In genomic region chr11:67372993-67373915, GRCh38 we compare ENCODE assay signal across 8 cellular contexts. TPM values are rescaled to one million over a fixed set of nuclear protein-coding genes. Genes with fewer than 3 reads are reported as not detected.
DNase-seq lines count a peak whose midpoint lies in the region; ATAC-seq and TF ChIP-seq lines count a peak whose summit lies in the region.

Gene CLCF1, minus strand, starts transcription at chr11:67373598. Its CDS starts 59 bp downstream, at chr11:67373539.

- intact Hi-C loops in left colon (cut with DNase I, micrococcal nuclease): no loop called here

- TF ChIP-seq CTCF in WERI-Rb-1 (IDR thresholded peaks at IDR 0.05; ENCODE audit: low read depth, low read length): no peak

- H3K27ac ChIP-seq in WERI-Rb-1: peak within 1 kb of the TSS; percentile 53

- H3K9me3 ChIP-seq in WERI-Rb-1 (ENCODE audit: severe bottlenecking): no peaks in the 10 kb centered on the region

- H3K36me3 ChIP-seq in WERI-Rb-1: no peaks in the 10 kb centered on the region

- peak; percentile 91 for DNase-seq in EH (ENCODE audit: low read depth)
- peak; percentile 51 for DNase-seq in KBM-7
- peak; percentile 68 for DNase-seq in WERI-Rb-1
- DNase-seq in central memory CD4-positive, alpha-beta T cell: peak; percentile 84
- DNase-seq in left colon: peak; percentile 78 to 79
- peak in 2 of 3 experiments; percentile 52 to 62 for DNase-seq in stimulated activated CD4-positive, alpha-beta T cell treated with anti-CD3 and anti-CD28 coated beads, TNF-alpha, amount 100 ng/mL, for 4 hours (ENCODE audit: low read depth in 3 of 3)
- no peak for DNase-seq in OCI-M2 (lab: John Stamatoyannopoulos, UW; ENCODE audit: unreplicated experiment)
- DNase-seq in ureter (ENCODE audit: low spot score): no peak

- ATAC-seq in left colon: peak; percentile 60

- H3K4me3 ChIP-seq in WERI-Rb-1 (ENCODE audit: low read depth, low read length): peak within 1 kb of the TSS; percentile 57

- no peaks in the 10 kb centered on the region for H3K27me3 ChIP-seq in WERI-Rb-1 (ENCODE audit: insufficient read depth, low read depth, severe bottlenecking)

- in situ Hi-C loops in KBM-7 (cut with MboI; ENCODE audit: low pct_unique_long_range_greater_than_20kb, low sequenced_read_pairs): no loop called here

RNA-seq across cellular contexts. Expression of gene CLCF1, which starts in this region (rescaled TPM):
- total RNA-seq in left colon (1 to 10 TPM; 2.2 to 2.4 TPM), ureter (1.4 TPM)

Comparison
In these comparisons a context has a peak if more than half of its experiments do, and no peak if none do; other contexts are left out.
1. DNase-seq: peak in EH (single experiment), KBM-7 (single experiment), WERI-Rb-1 (single experiment), central memory CD4-positive, alpha-beta T cell (single experiment), left colon (2 of 2) and stimulated activated CD4-positive, alpha-beta T cell treated with anti-CD3 and anti-CD28 coated beads, TNF-alpha, amount 100 ng/mL, for 4 hours (2 of 3); none in OCI-M2 (single experiment) and ureter (single experiment).